Comparison of ENCODE assay signal across 9 cellular contexts in genomic region chr7:3095046-3095445, GRCh38. TPM values are rescaled to one million over a fixed set of nuclear protein-coding genes. Genes with fewer than 3 reads are reported as not detected.
A peak's percentile ranks its signal among the peaks of the same experiment; 100 is the strongest.
DNase-seq lines count a peak whose midpoint lies in the region; ATAC-seq and TF ChIP-seq lines count a peak whose summit lies in the region.
"Had no signal": no experiment of that assay in that cellular context is flagged by ENCODE, and none has a peak within 500 bp of the region (broad histone marks: within the 10 kb centered on the region; RNA-seq: fewer than 3 reads in every experiment).

No MANE protein-coding gene starts in this region.

- peak overlapping the region; percentile 29; the same call in 1 of the 2 replicates for H3K4me3 Mint-ChIP-seq in HFFc6
- peak overlapping the region; percentile 82 to 84 for H3K4me3 Mint-ChIP-seq in stimulated activated naive CD8-positive, alpha-beta T cell treated with anti-CD3 and anti-CD28 coated beads, Interleukin-15, amount 100 ng/mL, for 72 hours

- peaks cover 3% of the 10 kb centered on the region; the same call in 1 of the 2 replicates for H3K27me3 Mint-ChIP-seq in HFFc6 (ENCODE audit: insufficient read depth)
- no peaks in the 10 kb centered on the region for H3K27me3 Mint-ChIP-seq in stimulated activated naive CD8-positive, alpha-beta T cell treated with anti-CD3 and anti-CD28 coated beads, Interleukin-15, amount 100 ng/mL, for 72 hours

- no peak overlapping the region for H3K27ac Mint-ChIP-seq in HFFc6
- H3K27ac Mint-ChIP-seq in stimulated activated naive CD8-positive, alpha-beta T cell treated with anti-CD3 and anti-CD28 coated beads, Interleukin-15, amount 100 ng/mL, for 72 hours: peak overlapping the region; percentile 98

- peak overlapping the region; percentile 92 for H3K4me2 ChIP-seq in BLaER1

- peak overlapping the region; percentile 51 for H3K4me3 ChIP-seq in BLaER1
- H3K4me3 ChIP-seq in duodenal mucosa (ENCODE audit: low read depth in 1 of 2, low read length in 2 of 2): no peak overlapping the region

- ATAC-seq in stimulated activated naive CD8-positive, alpha-beta T cell treated with anti-CD3 and anti-CD28 coated beads, Interleukin-15, amount 100 ng/mL, for 72 hours: peak; percentile 44
- ATAC-seq in GM18861 (IDR thresholded peaks at IDR 0.05; ENCODE audit: unreplicated experiment): no peak
- ATAC-seq: Panc1 had no signal

- H3K9me3 ChIP-seq in BLaER1 (peaks cover 19% of the 10 kb centered on the region), duodenal mucosa (ENCODE audit: control insufficient read depth in 1 of 2, low read length in 2 of 2) (no peaks in the 10 kb centered on the region)

- H3K4me1 ChIP-seq in BLaER1 (peaks cover 68% of the 10 kb centered on the region), duodenal mucosa (ENCODE audit: control insufficient read depth in 1 of 2, insufficient read depth in 2 of 2, low read length in 2 of 2) (peaks cover 0 to 3% of the 10 kb centered on the region in 2 donors)

- H3K9ac ChIP-seq in BLaER1: peak overlapping the region; percentile 74
- no peak overlapping the region for H3K9ac ChIP-seq in duodenal mucosa (ENCODE audit: low read depth in 1 of 2, low read length in 2 of 2)

- H4K20me1 ChIP-seq in BLaER1: no peaks in the 10 kb centered on the region

- peak overlapping the region; percentile 86 for H3K27ac ChIP-seq in BLaER1
- peak overlapping the region; percentile 25 for H3K27ac ChIP-seq in duodenal mucosa (ENCODE audit: low read depth, low read length)

- H3K27me3 ChIP-seq in BLaER1 (no peaks in the 10 kb centered on the region), duodenal mucosa (ENCODE audit: control insufficient read depth in 1 of 2, insufficient read depth in 2 of 2, low read length in 2 of 2) (no peaks in the 10 kb centered on the region)

- DNase-seq in HFFc6 (no peak), T-helper 1 cell (peak in 3 of 5 donors; percentile 19 to 65 (median 37)), NCI-H187 treated with DMSO at 0.1 percent for 48 hours (lab: John Stamatoyannopoulos, UW) (no peak), HT-29 (ENCODE audit: low spot score) (no peak)
- peak in 1 of 2 donors; percentile 48 for DNase-seq in stimulated activated naive CD8-positive, alpha-beta T cell treated with anti-CD3 and anti-CD28 coated beads, Interleukin-15, amount 100 ng/mL, for 72 hours

- no peak for TF ChIP-seq CTCF in HFFc6 (IDR thresholded peaks at IDR 0.05)

- peaks cover 54% of the 10 kb centered on the region for H3K9me3 Mint-ChIP-seq in HFFc6
- peaks cover 0 to 8% of the 10 kb centered on the region in 2 donors for H3K9me3 Mint-ChIP-seq in stimulated activated naive CD8-positive, alpha-beta T cell treated with anti-CD3 and anti-CD28 coated beads, Interleukin-15, amount 100 ng/mL, for 72 hours

- no peaks in the 10 kb centered on the region for H3K4me1 Mint-ChIP-seq in HFFc6 (ENCODE audit: low read depth)
- peaks cover 69% of the 10 kb centered on the region for H3K4me1 Mint-ChIP-seq in stimulated activated naive CD8-positive, alpha-beta T cell treated with anti-CD3 and anti-CD28 coated beads, Interleukin-15, amount 100 ng/mL, for 72 hours

- no peaks in the 10 kb centered on the region for H3K36me3 Mint-ChIP-seq in HFFc6 (ENCODE audit: low read depth)

- H3K36me3 ChIP-seq in BLaER1 (peaks cover 4% of the 10 kb centered on the region; the same call in 1 of the 2 replicates), duodenal mucosa (ENCODE audit: control insufficient read depth in 1 of 2, insufficient read depth in 2 of 2, low read length in 2 of 2) (no peaks in the 10 kb centered on the region)

RNA-seq across cellular contexts. Expression of gene CARD11, which starts 51.4 kb away (rescaled TPM):
- not detected for total RNA-seq in HFFc6 (2021; fragmentation: NEBNext Ultra II Directional; extraction: Animal tissue kit (Norgen Biotek cat#: 25700))
- total RNA-seq in HT-29 (2014; rRNA removed; shearing (Covaris generic)): not detected in 2 replicates

Comparison
In these comparisons a context has a peak if more than half of its experiments do, and no peak if none do; other contexts are left out.
1. DNase-seq: peak in T-helper 1 cell (3 of 5); none in HFFc6 (single experiment), NCI-H187 treated with DMSO at 0.1 percent for 48 hours (single experiment) and HT-29 (single experiment).